ENCODE assay signal across 8 cellular contexts in genomic region chr12:46430340-46430948, GRCh38. TPM values are rescaled to one million over a fixed set of nuclear protein-coding genes. Genes with fewer than 3 reads are reported as not detected.
A peak's percentile ranks its signal among the peaks of the same experiment; 100 is the strongest.
DNase-seq lines count a peak whose midpoint lies in the region; ATAC-seq and TF ChIP-seq lines count a peak whose summit lies in the region.

No MANE protein-coding gene starts in this region.

- H3K4me1 Mint-ChIP-seq in activated CD8-positive, alpha-beta T cell treated with anti-CD3 and anti-CD28 coated beads for 36 hours (ENCODE audit: low read depth): peaks cover 26% of the 10 kb centered on the region

- intact Hi-C loops in activated CD8-positive, alpha-beta T cell treated with anti-CD3 and anti-CD28 coated beads for 36 hours (cut with micrococcal nuclease): no loop called here
- intact Hi-C loops in right cardiac atrium (cut with DNase I) (no loop called here), prostate gland (cut with DNase I) (no loop called here)

- POLR2A ChIA-PET in activated CD8-positive, alpha-beta T cell treated with anti-CD3 and anti-CD28 coated beads for 36 hours (lab: Charles Lee): no interaction called here

- CTCF ChIA-PET in activated CD8-positive, alpha-beta T cell treated with anti-CD3 and anti-CD28 coated beads for 36 hours (lab: Charles Lee): interaction anchor here (1.6 kb wide), 1 partner anchor 127 kb away, joined by 4 read pairs; no protein-coding TSS in a partner anchor

- peak; percentile 87 for ATAC-seq in HG03460 (IDR thresholded peaks at IDR 0.05; ENCODE audit: unreplicated experiment)
- ATAC-seq in activated CD8-positive, alpha-beta T cell treated with anti-CD3 and anti-CD28 coated beads for 36 hours: peak; percentile 87
- ATAC-seq in right cardiac atrium: peak; percentile 77 to 92

- no peaks in the 10 kb centered on the region for H3K4me1 ChIP-seq in right cardiac atrium (ENCODE audit: control insufficient read depth, insufficient read depth, low read length)
- H3K4me1 ChIP-seq in prostate gland (replicated peaks): no peaks in the 10 kb centered on the region

- H3K27me3 Mint-ChIP-seq in activated CD8-positive, alpha-beta T cell treated with anti-CD3 and anti-CD28 coated beads for 36 hours: no peaks in the 10 kb centered on the region

- H3K27ac Mint-ChIP-seq in activated CD8-positive, alpha-beta T cell treated with anti-CD3 and anti-CD28 coated beads for 36 hours: peak overlapping the region; percentile 94

- H3K9me3 ChIP-seq in right cardiac atrium (ENCODE audit: control insufficient read depth, low read length) (no peaks in the 10 kb centered on the region), prostate gland (no peaks in the 10 kb centered on the region)

- H3K27me3 ChIP-seq in right cardiac atrium (ENCODE audit: control insufficient read depth, insufficient read depth): no peaks in the 10 kb centered on the region
- H3K27me3 ChIP-seq in prostate gland (replicated peaks; ENCODE audit: insufficient read depth): no peaks in the 10 kb centered on the region

- TF ChIP-seq POLR2A in prostate gland (IDR thresholded peaks at IDR 0.05): no peak

- no peaks in the 10 kb centered on the region for H3K36me3 ChIP-seq in prostate gland

- peaks cover 11% of the 10 kb centered on the region for H3K9me3 Mint-ChIP-seq in activated CD8-positive, alpha-beta T cell treated with anti-CD3 and anti-CD28 coated beads for 36 hours

- no peak overlapping the region for H3K27ac ChIP-seq in right cardiac atrium (ENCODE audit: low read length)
- no peak overlapping the region for H3K27ac ChIP-seq in prostate gland

- H3K4me3 ChIP-seq in right cardiac atrium (ENCODE audit: low read length) (no peak overlapping the region), prostate gland (no peak overlapping the region)

- WGBS in right cardiac atrium: 51% methylated on average over 2 of the region's 2 CpGs
- 71% methylated on average over 2 of the region's 2 CpGs for WGBS in prostate gland

- H3K4me3 Mint-ChIP-seq in activated CD8-positive, alpha-beta T cell treated with anti-CD3 and anti-CD28 coated beads for 36 hours: peak overlapping the region; percentile 54

- no peak for TF ChIP-seq CTCF in activated CD8-positive, alpha-beta T cell treated with anti-CD3 and anti-CD28 coated beads for 36 hours (IDR thresholded peaks at IDR 0.05)
- no peak for TF ChIP-seq CTCF in prostate gland (IDR thresholded peaks at IDR 0.05)

- DNase-seq in Daoy (ENCODE audit: low read depth): peak; percentile 87
- peak; percentile 35 for DNase-seq in activated CD8-positive, alpha-beta T cell treated with anti-CD3 and anti-CD28 coated beads for 36 hours
- DNase-seq in right cardiac atrium: no peak
- peak; percentile 61 for DNase-seq in stromal cell of bone marrow (ENCODE audit: low read depth)
- DNase-seq in DMS79 (lab: John Stamatoyannopoulos, UW): no peak
- no peak for DNase-seq in putamen (ENCODE audit: low spot score)
- DNase-seq in prostate gland (ENCODE audit: low spot score): no peak

- H3K36me3 Mint-ChIP-seq in activated CD8-positive, alpha-beta T cell treated with anti-CD3 and anti-CD28 coated beads for 36 hours (ENCODE audit: low read depth): peaks cover 2% of the 10 kb centered on the region

RNA-seq across cellular contexts. Expression of gene SLC38A2, which starts 57.9 kb away (rescaled TPM):
- total RNA-seq in Daoy (2014; rRNA removed; shearing (Covaris generic)): 361 and 424 TPM in 2 replicates
- total RNA-seq in activated CD8-positive, alpha-beta T cell treated with anti-CD3 and anti-CD28 coated beads for 36 hours: 100 to 1,000 TPM; 216 to 219 TPM
- total RNA-seq in right cardiac atrium: 100 to 1,000 TPM in 3 of 4 donors, 10 to 100 TPM in 1; 87.3 to 143 (median 115) TPM
- 69.5 TPM for polyA plus RNA-seq in right cardiac atrium
- total RNA-seq in prostate gland: 100 to 1,000 TPM; 116 to 264 TPM

Comparison
In these comparisons a context has a peak if more than half of its experiments do, and no peak if none do; other contexts are left out.
1. DNase-seq: peak in Daoy (single experiment), activated CD8-positive, alpha-beta T cell treated with anti-CD3 and anti-CD28 coated beads for 36 hours (single experiment) and stromal cell of bone marrow (single experiment); none in right cardiac atrium (0 of 3), DMS79 (single experiment), putamen (single experiment) and prostate gland (single experiment).
2. Peak in every context shown above with its lines, with median percentiles within 50 percentile points of each other: ATAC-seq.